In the genomic region with DNA sequence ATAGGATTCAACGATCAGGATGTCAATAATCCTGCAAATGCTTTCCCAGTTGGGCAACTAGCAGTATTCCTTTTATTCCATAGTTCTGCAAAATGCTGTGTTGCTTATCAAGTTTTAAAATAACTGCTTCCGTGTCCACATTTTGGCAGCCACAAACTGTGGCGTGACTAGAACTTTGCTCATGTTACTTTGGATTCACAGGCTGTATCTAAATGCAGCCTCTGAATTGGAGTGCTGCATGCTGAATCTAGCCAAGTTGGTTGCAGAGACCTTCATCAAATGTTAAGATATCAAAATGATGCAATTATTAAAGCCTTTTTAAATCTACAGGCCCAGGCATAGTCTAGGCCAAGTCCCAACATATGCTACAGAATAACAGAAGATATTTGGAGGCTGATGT, we compare ENCODE assay signal across 23 cellular contexts.
"Had no signal": no experiment of that assay in that cellular context is flagged by ENCODE, and none has a peak within 500 bp of the region (broad histone marks: within the 10 kb centered on the region; RNA-seq: fewer than 3 reads in every experiment).

No MANE protein-coding gene starts in this region.

- DNase-seq: activated CD4-positive, alpha-beta T cell treated with anti-CD3 and anti-CD28 coated beads for 4 hours; activated CD4-positive, alpha-beta T cell treated with anti-CD3 and anti-CD28 coated beads, Interleukin-2, amount 50 U/mL, for 48 hours; activated CD4-positive, CD25-positive, alpha-beta regulatory T cell; activated CD8-positive, alpha-beta memory T cell treated with anti-CD3 and anti-CD28 coated beads, Interleukin-2, amount 50 U/mL, for 48 hours; activated naive CD4-positive, alpha-beta T cell; activated T-cell treated with anti-CD3 and anti-CD28 coated beads, Interleukin-2, amount 50 U/mL, for 4 hours; effector CD4-positive, alpha-beta T cell; erythroblast; immature natural killer cell; pancreas; small intestine; stimulated activated CD4-positive, alpha-beta T cell treated with anti-CD3 and anti-CD28 coated beads, Interleukin-2, amount 100 ng/mL, for 24 hours; stimulated activated naive CD8-positive, alpha-beta T cell treated with anti-CD3 and anti-CD28 coated beads, Interleukin-15, amount 100 ng/mL, for 72 hours; SW 1271; T-helper 17 cell; testis had no signal

- ATAC-seq: activated T-cell treated with anti-CD3 and anti-CD28 coated beads, Interleukin-2, amount 50 U/mL, for 4 hours; gastroesophageal sphincter; natural killer cell treated with Interleukin-12 subunit alpha and Interleukin-12 subunit beta and Interleukin-15 and Interleukin-18, amount 100 ng/mL, for 72 hours; pancreas; sciatic nerve; stimulated activated effector memory CD8-positive, alpha-beta T cell treated with anti-CD3 and anti-CD28 coated beads, Interleukin-12 subunit alpha, Interleukin-12 subunit beta, amount 100 ng/mL, for 72 hours; stimulated activated naive CD8-positive, alpha-beta T cell treated with anti-CD3 and anti-CD28 coated beads, Interleukin-15, amount 100 ng/mL, for 72 hours; T-helper 17 cell had no signal

- H3K9me3 ChIP-seq: breast epithelium, gastroesophageal sphincter, neutrophil, pancreas, testis, vagina had no signal

- H3K36me3 ChIP-seq: breast epithelium, gastroesophageal sphincter, neutrophil, pancreas, vagina had no signal

- H3K27me3 ChIP-seq: breast epithelium, gastroesophageal sphincter, neutrophil, pancreas, testis, vagina had no signal

- H3K27ac ChIP-seq: breast epithelium, gastroesophageal sphincter, neutrophil, pancreas, testis, vagina had no signal

- H3K4me1 ChIP-seq: breast epithelium, gastroesophageal sphincter, pancreas, testis, vagina had no signal

- H3K4me3 ChIP-seq: breast epithelium, gastroesophageal sphincter, pancreas, testis, vagina had no signal
